8 cellular contexts compared by ENCODE assay signal in genomic region chr14:39045889-39046288, GRCh38. TPM values are rescaled to one million over a fixed set of nuclear protein-coding genes. Genes with fewer than 3 reads are reported as not detected.
DNase-seq lines count a peak whose midpoint lies in the region; ATAC-seq, FAIRE-seq and TF ChIP-seq lines count a peak whose summit lies in the region.
"Not testable (repeated sequence)": the region's sequence is repeated elsewhere in the genome, so short reads cannot be mapped to it uniquely, and the experiment has no call there.

No MANE protein-coding gene starts in this region.

- not testable (repeated sequence) for FAIRE-seq in HepG2 (lab: Jason Lieb, UNC)

- not testable (repeated sequence) for DNase-seq in activated B cell treated with CpG ODN at 0.5 μM for 24 hours; HepG2 (ENCODE audit: low spot score)
- DNase-seq in activated CD8-positive, alpha-beta T cell treated with anti-CD3 and anti-CD28 coated beads for 36 hours, result peak; percentile 9
- DNase-seq in stimulated activated naive B cell treated with anti-CD40 and anti-IgM and Interleukin-4, amounts not matched to agents 10 μg/mL and 1 μg/mL and 100 μg/mL, for 72 hours, result peak; percentile 50

- TF ChIP-seq RAD21 in HepG2 (CRISPR knock-in tag; IDR thresholded peaks at IDR 0.05), result not testable (repeated sequence)

- intact Hi-C loops in activated B cell treated with CpG ODN at 0.5 μM for 24 hours (cut with micrococcal nuclease), result loop anchor here (1.0 kb wide), 1 partner anchor 15 kb away; no protein-coding TSS in a partner anchor
- intact Hi-C loops in activated CD8-positive, alpha-beta T cell treated with anti-CD3 and anti-CD28 coated beads for 36 hours (cut with micrococcal nuclease); HepG2 (cut with micrococcal nuclease; ENCODE audit: unreplicated experiment): not testable (repeated sequence)

- in situ Hi-C loops in HepG2 (cut with HindIII; ENCODE audit: extremely low pct_ligation_motif_present, low pct_unique_long_range_greater_than_20kb), result not testable (repeated sequence)

- H3K36me3 ChIP-seq in HepG2 (replicated peaks in 1 of 2; ENCODE audit: control insufficient read depth in 1 of 2, insufficient read depth in 2 of 2, low read length in 2 of 2), result peaks cover 50 to 88% of the 10 kb centered on the region in 2 experiments

- not testable (repeated sequence) for H3K9ac ChIP-seq in HepG2 (ENCODE audit: insufficient read depth, low read depth, low read length)

- not testable (repeated sequence) for H3K4me1 ChIP-seq in HepG2 (ENCODE audit: insufficient read depth, low read length)

- not testable (repeated sequence) for H4K20me1 ChIP-seq in HepG2 (ENCODE audit: insufficient read depth, low read length)

- not testable (repeated sequence) for H3K4me2 ChIP-seq in HepG2 (ENCODE audit: low read depth, low read length)

- POLR2A ChIA-PET in activated B cell treated with CpG ODN at 0.5 μM for 24 hours (lab: Charles Lee); activated CD8-positive, alpha-beta T cell treated with anti-CD3 and anti-CD28 coated beads for 36 hours (lab: Charles Lee); HepG2 (lab: Yijun Ruan, JAX): not testable (repeated sequence)

- H3K9me3 Mint-ChIP-seq in activated B cell treated with CpG ODN at 0.5 μM for 24 hours; activated CD8-positive, alpha-beta T cell treated with anti-CD3 and anti-CD28 coated beads for 36 hours; stimulated activated naive B cell treated with anti-CD40 and anti-IgM and Interleukin-4, amounts not matched to agents 10 μg/mL and 1 μg/mL and 100 μg/mL, for 72 hours: not testable (repeated sequence)

- H3K9me3 ChIP-seq in HepG2 (ENCODE audit: low read length), result not testable (repeated sequence)

- CTCF ChIA-PET in activated B cell treated with CpG ODN at 0.5 μM for 24 hours (lab: Charles Lee); activated CD8-positive, alpha-beta T cell treated with anti-CD3 and anti-CD28 coated beads for 36 hours (lab: Charles Lee); HepG2 (lab: Yijun Ruan, JAX; ENCODE audit: low intra/inter-chr PET ratio, low total read pairs): not testable (repeated sequence)

- peak overlapping the region; percentile 60 for H3K27ac Mint-ChIP-seq in activated B cell treated with CpG ODN at 0.5 μM for 24 hours
- peak overlapping the region; percentile 4 for H3K27ac Mint-ChIP-seq in activated CD8-positive, alpha-beta T cell treated with anti-CD3 and anti-CD28 coated beads for 36 hours
- peak overlapping the region; percentile 74 for H3K27ac Mint-ChIP-seq in stimulated activated naive B cell treated with anti-CD40 and anti-IgM and Interleukin-4, amounts not matched to agents 10 μg/mL and 1 μg/mL and 100 μg/mL, for 72 hours

- not testable (repeated sequence) for H3K27me3 Mint-ChIP-seq in activated B cell treated with CpG ODN at 0.5 μM for 24 hours; activated CD8-positive, alpha-beta T cell treated with anti-CD3 and anti-CD28 coated beads for 36 hours; stimulated activated naive B cell treated with anti-CD40 and anti-IgM and Interleukin-4, amounts not matched to agents 10 μg/mL and 1 μg/mL and 100 μg/mL, for 72 hours

- ATAC-seq in GM18868 (IDR thresholded peaks at IDR 0.05; ENCODE audit: unreplicated experiment) (peak; percentile 53), GM21786 (IDR thresholded peaks at IDR 0.05; ENCODE audit: unreplicated experiment) (peak; percentile 49), HG02870 (IDR thresholded peaks at IDR 0.05; ENCODE audit: unreplicated experiment) (peak; percentile 46), HG03354 (IDR thresholded peaks at IDR 0.05; ENCODE audit: poor library complexity, severe bottlenecking, unreplicated experiment) (peak; percentile 54), activated B cell treated with CpG ODN at 0.5 μM for 24 hours (ENCODE audit: low read depth) (peak; percentile 80)
- not testable (repeated sequence) for ATAC-seq in activated CD8-positive, alpha-beta T cell treated with anti-CD3 and anti-CD28 coated beads for 36 hours; HepG2
- peak; percentile 91 to 93 for ATAC-seq in stimulated activated naive B cell treated with anti-CD40 and anti-IgM and Interleukin-4, amounts not matched to agents 10 μg/mL and 1 μg/mL and 100 μg/mL, for 72 hours (replicated peaks)

- H3K27me3 ChIP-seq in HepG2 (ENCODE audit: control insufficient read depth in 1 of 2, insufficient read depth in 2 of 2, low read length in 2 of 2), result not testable (repeated sequence)

- not testable (repeated sequence) for TF ChIP-seq CTCF in activated B cell treated with CpG ODN at 0.5 μM for 24 hours (IDR thresholded peaks at IDR 0.05); activated CD8-positive, alpha-beta T cell treated with anti-CD3 and anti-CD28 coated beads for 36 hours (IDR thresholded peaks at IDR 0.05); HepG2 (CRISPR knock-in tag; IDR thresholded peaks at IDR 0.05)

- H3K79me2 ChIP-seq in HepG2 (ENCODE audit: insufficient read depth, low read length), result not testable (repeated sequence)

- not testable (repeated sequence) for TF ChIP-seq POLR2A in HepG2 (IDR thresholded peaks at IDR 0.05; ENCODE audit: insufficient read depth in 1 of 2, low read depth in 2 of 2, low read length in 2 of 2)

- peaks cover 70% of the 10 kb centered on the region for H3K36me3 Mint-ChIP-seq in activated B cell treated with CpG ODN at 0.5 μM for 24 hours (ENCODE audit: low read depth)
- peaks cover 45% of the 10 kb centered on the region for H3K36me3 Mint-ChIP-seq in activated CD8-positive, alpha-beta T cell treated with anti-CD3 and anti-CD28 coated beads for 36 hours (ENCODE audit: low read depth)
- peaks cover 41 to 52% of the 10 kb centered on the region in 2 donors for H3K36me3 Mint-ChIP-seq in stimulated activated naive B cell treated with anti-CD40 and anti-IgM and Interleukin-4, amounts not matched to agents 10 μg/mL and 1 μg/mL and 100 μg/mL, for 72 hours

- not testable (repeated sequence) for H3K27ac ChIP-seq in HepG2 (ENCODE audit: extremely low read length, insufficient read depth, low read length)

- H3K4me1 Mint-ChIP-seq in activated B cell treated with CpG ODN at 0.5 μM for 24 hours; activated CD8-positive, alpha-beta T cell treated with anti-CD3 and anti-CD28 coated beads for 36 hours (ENCODE audit: low read depth): not testable (repeated sequence)
- peaks cover 12% of the 10 kb centered on the region in 2 donors for H3K4me1 Mint-ChIP-seq in stimulated activated naive B cell treated with anti-CD40 and anti-IgM and Interleukin-4, amounts not matched to agents 10 μg/mL and 1 μg/mL and 100 μg/mL, for 72 hours

- H3K4me3 ChIP-seq in HepG2 (replicated peaks in 1 of 3; ENCODE audit: insufficient read depth in 1 of 3, low read depth in 2 of 3, low read length in 3 of 3), result not testable (repeated sequence)

- H3K4me3 Mint-ChIP-seq in activated B cell treated with CpG ODN at 0.5 μM for 24 hours; activated CD8-positive, alpha-beta T cell treated with anti-CD3 and anti-CD28 coated beads for 36 hours; stimulated activated naive B cell treated with anti-CD40 and anti-IgM and Interleukin-4, amounts not matched to agents 10 μg/mL and 1 μg/mL and 100 μg/mL, for 72 hours: not testable (repeated sequence)

- not testable (repeated sequence) for H2AFZ ChIP-seq in HepG2 (ENCODE audit: low read length)

- not testable (repeated sequence) for BruUV-seq in HepG2 (replicated peaks; lab: Mats Ljungman, UMichigan)

- TF ChIP-seq EP300 in HepG2 (IDR thresholded peaks at IDR 0.05; ENCODE audit: low read depth in 2 of 2, low read length in 2 of 2); HepG2 (CRISPR knock-in tag; IDR thresholded peaks at IDR 0.05; ENCODE audit: borderline replicate concordance): not testable (repeated sequence)

- WGBS in HepG2 (ENCODE audit: low lambda C conversion rate), result 98% methylated on average over 6 of the region's 6 CpGs

TF ChIP-seq in HepG2, 621 proteins besides CTCF, POLR2A, EP300 and RAD21:
- TF ChIP-seq PAF1 (CRISPR knock-in tag; IDR thresholded peaks at IDR 0.05), result peak; percentile 10; the same call in 1 of the 2 replicates
- 0 out of 2 replicates have a peak, but pooled peaks have one; percentile 22 for TF ChIP-seq ZNF713 (CRISPR knock-in tag; IDR thresholded peaks at IDR 0.05)
TF ChIP-seq in HepG2: peak in this region for 2; not testable (repeated sequence) for 619.

RNA-seq across cellular contexts. Expression of gene SEC23A, which starts 57.1 kb away (rescaled TPM):
- total RNA-seq in activated B cell treated with CpG ODN at 0.5 μM for 24 hours (38.3 and 39.4 TPM in 2 replicates), HepG2 (2016; rRNA removed; fragmentation: Illumina TruSeq; extraction: Trizol) (887 and 1,365 TPM in 2 replicates)
- 10 to 100 TPM; 45.4 to 45.6 TPM for total RNA-seq in activated CD8-positive, alpha-beta T cell treated with anti-CD3 and anti-CD28 coated beads for 36 hours
- total RNA-seq in HepG2 (2016; cell fraction: cytosol; rRNA removed; fragmentation: Illumina TruSeq; extraction: Trizol; ENCODE audit: low read depth), result 59.6 and 60.8 TPM in 2 replicates
- total RNA-seq in HepG2 (2016; cell fraction: insoluble cytoplasmic fraction; rRNA removed; fragmentation: Illumina TruSeq; extraction: Trizol), result 902 and 1,277 TPM in 2 replicates
- total RNA-seq in HepG2 (2016; cell fraction: membrane; rRNA removed; fragmentation: Illumina TruSeq; extraction: Trizol), result 219 and 221 TPM in 2 replicates
- 448 and 490 TPM in 2 replicates for total RNA-seq in HepG2 (2016; cell fraction: nucleus; rRNA removed; fragmentation: Illumina TruSeq; extraction: Trizol)
- 372 and 403 TPM in 2 replicates for polyA plus RNA-seq in HepG2 (2011; rRNA removed)
- polyA plus RNA-seq in HepG2 (2011; cell fraction: cytosol; rRNA removed), result 263 and 365 TPM in 2 replicates
- 164 TPM in 2 replicates for polyA plus RNA-seq in HepG2 (2011; cell fraction: nucleus; rRNA removed)
- polyA plus RNA-seq in HepG2 (2012), result 336 and 361 TPM in 2 replicates
- 11.9 and 12.8 TPM in 2 replicates for polyA plus RNA-seq in HepG2 (2016; cell fraction: cytosol; fragmentation: Illumina TruSeq; extraction: Trizol; ENCODE audit: low read depth)
- polyA plus RNA-seq in HepG2 (2016; cell fraction: insoluble cytoplasmic fraction; fragmentation: Illumina TruSeq; extraction: Trizol; ENCODE audit: low read depth), result 491 and 533 TPM in 2 replicates
- polyA plus RNA-seq in HepG2 (2016; cell fraction: membrane; fragmentation: Illumina TruSeq; extraction: Trizol; ENCODE audit: low read depth), result 53.5 and 58.9 TPM in 2 replicates
- polyA plus RNA-seq in HepG2 (2016; cell fraction: nucleus; fragmentation: Illumina TruSeq; extraction: Trizol; ENCODE audit: insufficient read depth, low read depth), result 175 and 191 TPM in 2 replicates
- polyA minus RNA-seq in HepG2 (2011; rRNA and poly(A)+ RNA removed; ENCODE audit: low replicate concordance), result 120 and 863 TPM in 2 replicates
- polyA minus RNA-seq in HepG2 (2011; cell fraction: cytosol; rRNA and poly(A)+ RNA removed), result 860 and 1,029 TPM in 2 replicates
- 974 and 1,148 TPM in 2 replicates for polyA minus RNA-seq in HepG2 (2011; cell fraction: nucleus; rRNA and poly(A)+ RNA removed)

Comparison
In these comparisons a context has a peak if more than half of its experiments do, and no peak if none do; other contexts are left out.
1. H3K27ac Mint-ChIP-seq: peak in every context shown above with its lines; median percentile 74 in stimulated activated naive B cell treated with anti-CD40 and anti-IgM and Interleukin-4, amounts not matched to agents 10 μg/mL and 1 μg/mL and 100 μg/mL, for 72 hours; 60 in activated B cell treated with CpG ODN at 0.5 μM for 24 hours; 4 in activated CD8-positive, alpha-beta T cell treated with anti-CD3 and anti-CD28 coated beads for 36 hours.